Comparison of ENCODE assay signal across 1 cellular context in genomic region chr1:221712198-221712684, GRCh38.
A peak's percentile ranks its signal among the peaks of the same experiment; 100 is the strongest.
TF ChIP-seq lines count a peak whose summit lies in the region.

No MANE protein-coding gene starts in this region.

TF ChIP-seq in K562, 482 proteins besides CTCF, POLR2A, EP300 and RAD21 (continued from another document and continues in another):
- TF ChIP-seq ATF3 (IDR thresholded peaks at IDR 0.05) (peak; percentile 89), ATF3 (CRISPR knock-in tag; conservative IDR thresholded peaks at IDR 0.05) (no peak), ZNF395 (CRISPR knock-in tag; IDR thresholded peaks at IDR 0.05) (peak; percentile 88; the same call in 1 of the 2 replicates), TFE3 (CRISPR knock-in tag; IDR thresholded peaks at IDR 0.05) (0 out of 2 replicates have a peak, but pooled peaks have one; percentile 2), ZC3H11A (IDR thresholded peaks at IDR 0.05; ENCODE audit: low read depth, low read length) (no peak), TCF3 (CRISPR knock-in tag; IDR thresholded peaks at IDR 0.05) (peak; percentile 68), NR2C2 (CRISPR knock-in tag; IDR thresholded peaks at IDR 0.05) (no peak), NR2C2 (tag; IDR thresholded peaks at IDR 0.05) (peak; percentile 56; the same call in 1 of the 2 replicates), ELF1 (tag; IDR thresholded peaks at IDR 0.05) (peak; percentile 28; the same call in 1 of the 2 replicates), DDX20 (tag; IDR thresholded peaks at IDR 0.05; ENCODE audit: low read depth) (no peak), BRD9 (IDR thresholded peaks at IDR 0.05; ENCODE audit: low read depth, partially characterized antibody) (no peak), ZNF512 (tag; IDR thresholded peaks at IDR 0.05) (no peak), HNRNPLL (IDR thresholded peaks at IDR 0.05; ENCODE audit: low read depth, low read length, poor library complexity, severe bottlenecking) (no peak), CXXC5 (CRISPR knock-in tag; IDR thresholded peaks at IDR 0.05) (peak; percentile 65), NFE2 (IDR thresholded peaks at IDR 0.05; ENCODE audit: low read depth) (0 out of 2 replicates have a peak, but pooled peaks have one; percentile 25), RCOR1 (IDR thresholded peaks at IDR 0.05; ENCODE audit: borderline replicate concordance in 1 of 2, low read depth in 2 of 2, low read length in 2 of 2) (peak in 1 of 2 experiments; percentile 92; a peak in 2 of 4 replicates), POLR2G (IDR thresholded peaks at IDR 0.05; ENCODE audit: low read depth, low read length) (no peak), ZNF175 (CRISPR knock-in tag; IDR thresholded peaks at IDR 0.05; ENCODE audit: low read depth) (peak; percentile 70), MCM2 (IDR thresholded peaks at IDR 0.05; ENCODE audit: low read depth) (no peak), PTBP1 (IDR thresholded peaks at IDR 0.05; ENCODE audit: low read depth, low read length) (no peak), PURB (CRISPR knock-in tag; IDR thresholded peaks at IDR 0.05; ENCODE audit: low read depth) (no peak), HNRNPH1 (optimal IDR thresholded peaks at IDR 0.05; ENCODE audit: low read depth, low read length) (no peak), ZNF518B (CRISPR knock-in tag; IDR thresholded peaks at IDR 0.05) (no peak), ARID3B (CRISPR knock-in tag; IDR thresholded peaks at IDR 0.05; ENCODE audit: borderline replicate concordance) (no peak), ZNF407 (IDR thresholded peaks at IDR 0.05; ENCODE audit: low read depth) (no peak), ZNF644 (tag; IDR thresholded peaks at IDR 0.05; ENCODE audit: low read depth) (peak; percentile 81), ATF1 (CRISPR knock-in tag; IDR thresholded peaks at IDR 0.05) (no peak), ATF1 (tag; IDR thresholded peaks at IDR 0.05) (peak; percentile 82), ARID1B (IDR thresholded peaks at IDR 0.05) (peak; percentile 83), TAL1 (IDR thresholded peaks at IDR 0.05) (peak; percentile 56; the same call in 1 of the 2 replicates), KLF6 (CRISPR knock-in tag; IDR thresholded peaks at IDR 0.05; ENCODE audit: borderline replicate concordance) (peak; percentile 58; the same call in 1 of the 2 replicates), JUND (IDR thresholded peaks at IDR 0.05; ENCODE audit: borderline replicate concordance, low read depth, low read length) (peak; percentile 96), JUND (tag; IDR thresholded peaks at IDR 0.05; ENCODE audit: borderline replicate concordance, low read depth, low read length) (peak; percentile 93), ZNF592 (IDR thresholded peaks at IDR 0.05) (peak; percentile 61; the same call in 1 of the 2 replicates), NCOR1 (IDR thresholded peaks at IDR 0.05) (peak; percentile 64)
